Comparison of ENCODE assay signal across 9 cellular contexts in the genomic region with DNA sequence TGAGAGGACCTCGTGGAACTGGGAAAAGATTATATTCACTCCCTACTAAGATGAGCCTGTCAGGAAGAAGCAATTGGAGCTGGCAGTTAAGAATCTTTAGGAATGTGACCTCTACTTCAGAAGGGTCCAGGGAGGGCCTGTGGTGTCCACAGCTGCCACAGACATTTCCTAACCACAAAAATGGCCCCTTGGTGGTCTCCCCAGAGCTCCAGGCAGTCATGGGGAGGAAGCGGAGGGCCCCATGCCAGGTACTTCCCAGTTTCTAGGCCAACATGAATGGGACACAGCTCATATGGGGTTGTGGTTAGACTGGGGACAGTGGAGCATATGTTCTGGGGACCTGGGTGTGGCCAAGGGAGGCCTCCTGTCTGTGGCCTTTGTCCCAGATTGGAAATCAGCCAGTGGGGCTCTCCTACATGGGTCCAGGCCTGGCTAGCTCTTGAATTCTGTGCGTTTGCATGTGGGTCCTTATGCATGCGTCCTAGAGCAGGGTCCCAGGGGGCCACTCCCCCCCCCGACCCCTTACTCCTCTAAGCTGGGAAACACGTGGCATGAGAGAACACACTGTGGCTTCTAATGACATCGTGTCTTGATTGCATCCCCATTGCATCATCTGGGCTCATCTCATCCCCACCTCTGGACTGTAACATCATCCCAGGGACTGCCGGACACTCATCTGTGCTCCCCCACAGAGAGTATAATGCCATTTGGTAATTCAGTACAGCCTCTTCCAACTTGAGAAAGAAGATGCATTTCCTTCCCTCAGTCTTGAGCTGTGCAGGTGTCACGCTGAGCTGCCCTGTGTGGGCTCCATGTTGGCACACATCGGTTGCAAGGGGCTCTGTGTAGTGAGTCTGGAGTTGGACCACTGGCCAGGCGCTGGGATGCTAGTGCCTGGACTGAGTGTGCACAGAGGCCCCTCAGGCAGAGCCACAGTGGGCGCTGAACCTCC. TPM values are rescaled to one million over a fixed set of nuclear protein-coding genes. Genes with fewer than 3 reads are reported as not detected.
DNase-seq lines count a peak whose midpoint lies in the region; ATAC-seq and TF ChIP-seq lines count a peak whose summit lies in the region.
"Had no signal": no experiment of that assay in that cellular context is flagged by ENCODE, and none has a peak within 500 bp of the region (broad histone marks: within the 10 kb centered on the region; RNA-seq: fewer than 3 reads in every experiment).

No MANE protein-coding gene starts in this region.

- no peaks in the 10 kb centered on the region for H3K9me3 ChIP-seq in sigmoid colon

- DNase-seq in NCI-H69 (lab: John Stamatoyannopoulos, UW) (peak; percentile 67), choroid plexus epithelial cell (ENCODE audit: low read depth) (peak; percentile 92), sigmoid colon (peak; percentile 60), GF-D8 (lab: John Stamatoyannopoulos, UW) (no peak), SW 1271 (lab: John Stamatoyannopoulos, UW) (no peak)
- no peak for DNase-seq in stimulated activated CD4-positive, alpha-beta T cell treated with anti-CD3 and anti-CD28 coated beads, Interleukin-2, amount 100 ng/mL, for 24 hours

- WGBS in sigmoid colon, 2 donors: 71 to 74% methylated on average over 12 of the region's 12 CpGs

- H3K27me3 ChIP-seq in sigmoid colon: no peaks in the 10 kb centered on the region

- no peak for TF ChIP-seq EP300 in sigmoid colon (IDR thresholded peaks at IDR 0.05)

- H3K27ac ChIP-seq in sigmoid colon: peak overlapping the region in 2 of 4 donors; percentile 64 to 71
- H3K27ac ChIP-seq: SK-N-MC had no signal

- H3K36me3 ChIP-seq in sigmoid colon: no peaks in the 10 kb centered on the region

- intact Hi-C loops in sigmoid colon (cut with DNase I): no loop called here

- ATAC-seq in GM19025 (IDR thresholded peaks at IDR 0.05; ENCODE audit: low read depth, unreplicated experiment) (peak; percentile 28), GM19328 (IDR thresholded peaks at IDR 0.05; ENCODE audit: unreplicated experiment) (no peak)

- TF ChIP-seq CTCF in choroid plexus epithelial cell (conservative IDR thresholded peaks at IDR 0.05; ENCODE audit: low read depth, low read length): no peak
- TF ChIP-seq CTCF in sigmoid colon (IDR thresholded peaks at IDR 0.05): no peak

- H3K4me1 ChIP-seq in sigmoid colon: peaks cover 0 to 77% (median 61%) of the 10 kb centered on the region in 4 donors

- H3K4me3 ChIP-seq in choroid plexus epithelial cell (ENCODE audit: low read depth, low read length): no peak overlapping the region
- H3K4me3 ChIP-seq in sigmoid colon: no peak overlapping the region
- H3K4me3 ChIP-seq: SK-N-MC had no signal

- no peak for TF ChIP-seq POLR2A in sigmoid colon (IDR thresholded peaks at IDR 0.05)

RNA-seq across cellular contexts. Expression of gene IRF1, which starts 31.3 kb away (rescaled TPM):
- total RNA-seq in sigmoid colon: 100 to 1,000 TPM in 1 of 4 donors, 10 to 100 TPM in 3; 15.3 to 124 (median 22.7) TPM
- polyA plus RNA-seq in sigmoid colon: 100 to 1,000 TPM in 1 of 3 donors, 10 to 100 TPM in 2; 37.2 to 169 (median 70.5) TPM

Comparison
In these comparisons a context has a peak if more than half of its experiments do, and no peak if none do; other contexts are left out.
1. DNase-seq: peak in NCI-H69 (single experiment), choroid plexus epithelial cell (single experiment) and sigmoid colon (single experiment); none in stimulated activated CD4-positive, alpha-beta T cell treated with anti-CD3 and anti-CD28 coated beads, Interleukin-2, amount 100 ng/mL, for 24 hours (0 of 2), GF-D8 (single experiment) and SW 1271 (0 of 2).